Comparison of ENCODE assay signal across 8 cellular contexts in genomic region chr12:4320859-4321701, GRCh38. TPM values are rescaled to one million over a fixed set of nuclear protein-coding genes. Genes with fewer than 3 reads are reported as not detected.
A peak's percentile ranks its signal among the peaks of the same experiment; 100 is the strongest.
DNase-seq lines count a peak whose midpoint lies in the region; ATAC-seq and TF ChIP-seq lines count a peak whose summit lies in the region.

Gene TIGAR, plus strand, starts transcription at chr12:4321213. Its CDS starts 59 bp downstream, at chr12:4321272.

- DNase-seq in AG08396 (ENCODE audit: low spot score), result peak; percentile 99
- peak; percentile 96 for DNase-seq in NCI-H226
- DNase-seq in activated B cell treated with CpG ODN at 0.5 μM for 24 hours, result peak; percentile 94
- peak; percentile 46 to 96 (median 89) for DNase-seq in caudate nucleus (lab: John Stamatoyannopoulos, UW)
- peak; percentile 93 to 95 (median 95) for DNase-seq in immature natural killer cell
- DNase-seq in smooth muscle cell of the brain vasculature (ENCODE audit: low read depth, low spot score), result peak; percentile 79

- peak within 1 kb of the TSS; percentile 78 for H3K27ac ChIP-seq in caudate nucleus (ENCODE audit: low read depth, low read length)

- H3K4me1 Mint-ChIP-seq in activated B cell treated with CpG ODN at 0.5 μM for 24 hours (peaks cover 34% of the 10 kb centered on the region), immature natural killer cell (peaks cover 31 to 51% of the 10 kb centered on the region in 2 donors)

- CTCF ChIA-PET in activated B cell treated with CpG ODN at 0.5 μM for 24 hours (lab: Charles Lee), result no interaction called here

- peak within 1 kb of the TSS; percentile 92 for H3K27ac Mint-ChIP-seq in activated B cell treated with CpG ODN at 0.5 μM for 24 hours
- peak within 1 kb of the TSS; percentile 88 to 96 (median 94) for H3K27ac Mint-ChIP-seq in immature natural killer cell

- H3K27me3 Mint-ChIP-seq in activated B cell treated with CpG ODN at 0.5 μM for 24 hours, result no peaks in the 10 kb centered on the region
- H3K27me3 Mint-ChIP-seq in immature natural killer cell (ENCODE audit: low read depth in 3 of 3), result peaks cover 11 to 12% (median 11%) of the 10 kb centered on the region in 3 donors

- no peak for TF ChIP-seq CTCF in activated B cell treated with CpG ODN at 0.5 μM for 24 hours (IDR thresholded peaks at IDR 0.05)

- H3K4me3 Mint-ChIP-seq in activated B cell treated with CpG ODN at 0.5 μM for 24 hours (peak within 1 kb of the TSS; percentile 95), immature natural killer cell (peak within 1 kb of the TSS; percentile 89 to 96 (median 90))

- POLR2A ChIA-PET in activated B cell treated with CpG ODN at 0.5 μM for 24 hours (lab: Charles Lee), result interaction anchor here (0.5 to 3.4 kb wide), 5 partner anchors 9 to 450 kb away, joined by 3 to 22 read pairs (median 3); no protein-coding TSS in a partner anchor

- ATAC-seq in GM19023 (IDR thresholded peaks at IDR 0.05; ENCODE audit: unreplicated experiment) (peak; percentile 97), HG03196 (IDR thresholded peaks at IDR 0.05; ENCODE audit: unreplicated experiment) (peak; percentile 93), activated B cell treated with CpG ODN at 0.5 μM for 24 hours (ENCODE audit: low read depth) (peak; percentile 97)

- H3K36me3 Mint-ChIP-seq in activated B cell treated with CpG ODN at 0.5 μM for 24 hours (ENCODE audit: low read depth) (peaks cover 19% of the 10 kb centered on the region), immature natural killer cell (no peaks in the 10 kb centered on the region)

- intact Hi-C loops in activated B cell treated with CpG ODN at 0.5 μM for 24 hours (cut with micrococcal nuclease), result loop anchor here (1.0 to 5.0 kb wide), 8 partner anchors 49 to 1244 kb away; partner anchors contain the start of genes AKAP3, NDUFA9, PARP11 and RAD51AP1

- H3K9me3 Mint-ChIP-seq in activated B cell treated with CpG ODN at 0.5 μM for 24 hours (no peaks in the 10 kb centered on the region), immature natural killer cell (no peaks in the 10 kb centered on the region)

RNA-seq across cellular contexts. Expression of gene TIGAR, which starts in this region (rescaled TPM):
- 10.0 and 10.2 TPM in 2 replicates for total RNA-seq in activated B cell treated with CpG ODN at 0.5 μM for 24 hours
- 1 to 10 TPM; 2.1 to 8.9 (median 4.3) TPM for polyA plus RNA-seq in immature natural killer cell

Comparison
In these comparisons a context has a peak if more than half of its experiments do, and no peak if none do; other contexts are left out.
1. Peak in every context shown above with its lines: DNase-seq, ATAC-seq and H3K27ac ChIP-seq.